ENCODE assay signal across 8 cellular contexts in genomic region chr7:136009488-136010079, GRCh38. TPM values are rescaled to one million over a fixed set of nuclear protein-coding genes. Genes with fewer than 3 reads are reported as not detected.
A peak's percentile ranks its signal among the peaks of the same experiment; 100 is the strongest.
DNase-seq lines count a peak whose midpoint lies in the region; ATAC-seq and TF ChIP-seq lines count a peak whose summit lies in the region.

No MANE protein-coding gene starts in this region.

- no peaks in the 10 kb centered on the region for H3K4me1 ChIP-seq in HEK293 (ENCODE audit: control insufficient read depth, insufficient read depth, low read length)
- H3K4me1 ChIP-seq in mammary epithelial cell (ENCODE audit: insufficient read depth, low read length) = no peaks in the 10 kb centered on the region
- no peaks in the 10 kb centered on the region for H3K4me1 ChIP-seq in liver (ENCODE audit: control insufficient read depth in 4 of 4, insufficient read depth in 4 of 4, low read length in 3 of 4)

- dilution Hi-C loops in mammary epithelial cell (cut with HindIII; ENCODE audit: low sequenced_read_pairs) = no loop called here

- H3K27ac ChIP-seq in C4-2B = no peak overlapping the region
- H3K27ac ChIP-seq in HEK293 (ENCODE audit: extremely low read depth, low read depth, low read length) = no peak overlapping the region
- H3K27ac ChIP-seq in mammary epithelial cell (ENCODE audit: insufficient read depth, low read depth, low read length) = no peak overlapping the region
- H3K27ac ChIP-seq in liver (ENCODE audit: low read depth in 1 of 2, low read length in 2 of 2) = no peak overlapping the region

- H3K79me2 ChIP-seq in mammary epithelial cell (ENCODE audit: insufficient read depth, low read length) = no peaks in the 10 kb centered on the region

- in situ Hi-C loops in mammary epithelial cell (cut with MboI; ENCODE audit: low sequenced_read_pairs in 2 of 2) = loop anchor here (5.0 kb wide), 2 partner anchors 207 to 337 kb away; no protein-coding TSS in a partner anchor

- BruUV-seq in mammary epithelial cell (replicated peaks; lab: Mats Ljungman, UMichigan) = no TSS peak

- CTCF ChIA-PET in HEK293 (lab: Yijun Ruan, JAX) (interaction anchor here (0.6 to 5.1 kb wide), 26 partner anchors 9 to 347 kb away, joined by 3 to 24 read pairs (median 4); partner anchors contain the start of genes MTPN and STMP1), mammary epithelial cell (lab: Charles Lee; ENCODE audit: low non-redundant PET) (no interaction called here)

- no peak overlapping the region for H2AFZ ChIP-seq in mammary epithelial cell (ENCODE audit: low read depth, low read length)

- H3K9me3 ChIP-seq in HEK293 (ENCODE audit: control insufficient read depth, insufficient read depth, low read depth, low read length) = no peaks in the 10 kb centered on the region
- no peaks in the 10 kb centered on the region for H3K9me3 ChIP-seq in mammary epithelial cell (replicated peaks; ENCODE audit: insufficient read depth, low read length)
- H3K9me3 ChIP-seq in liver (ENCODE audit: control insufficient read depth in 4 of 4, low read length in 3 of 4) = no peaks in the 10 kb centered on the region

- peak; percentile 90 to 92 for TF ChIP-seq RAD21 in liver (IDR thresholded peaks at IDR 0.05)

- peak; percentile 17 to 78 for DNase-seq in NCI-H526 (lab: John Stamatoyannopoulos, UW)
- DNase-seq in mammary epithelial cell = peak; percentile 17
- DNase-seq in activated naive CD4-positive, alpha-beta T cell treated with Interleukin-2 at 50 U/mL for 16 hours = no peak
- DNase-seq in activated T-cell treated with anti-CD3 and anti-CD28 coated beads, Interleukin-2, amount 50 U/mL, for 1 hour = no peak

- H4K20me1 ChIP-seq in mammary epithelial cell (ENCODE audit: insufficient read depth, low read length) = no peaks in the 10 kb centered on the region

- intact Hi-C loops in mammary epithelial cell (cut with micrococcal nuclease) = loop anchor here (1.0 to 10.0 kb wide), 5 partner anchors 208 to 735 kb away; partner anchors contain the start of gene STMP1

- WGBS in mammary epithelial cell (ENCODE audit: low coverage, missing lambda C conversion rate) = 23% methylated on average over 4 of the region's 4 CpGs
- WGBS in liver = 26% methylated on average over 4 of the region's 4 CpGs

- no peak for ATAC-seq in GM19397 (IDR thresholded peaks at IDR 0.05; ENCODE audit: unreplicated experiment)

- no peaks in the 10 kb centered on the region for H3K36me3 ChIP-seq in HEK293 (ENCODE audit: control insufficient read depth in 2 of 2, insufficient read depth in 1 of 2, low read length in 2 of 2)
- no peaks in the 10 kb centered on the region for H3K36me3 ChIP-seq in mammary epithelial cell (ENCODE audit: insufficient read depth, low read length)
- H3K36me3 ChIP-seq in liver (ENCODE audit: control insufficient read depth in 4 of 4, insufficient read depth in 3 of 4, low read depth in 1 of 4, low read length in 3 of 4) = no peaks in the 10 kb centered on the region

- H3K9ac ChIP-seq in mammary epithelial cell (ENCODE audit: insufficient read depth, low read length) (no peak overlapping the region), liver (ENCODE audit: low read depth in 1 of 2, low read length in 2 of 2) (no peak overlapping the region)

- TF ChIP-seq CTCF in C4-2B (conservative IDR thresholded peaks at IDR 0.05) = peak; percentile 90
- 0 out of 2 replicates have a peak, but pooled peaks have one; percentile 12 for TF ChIP-seq CTCF in HEK293 (tag by site-specific recombination; IDR thresholded peaks at IDR 0.05)
- peak; percentile 56 to 58 for TF ChIP-seq CTCF in mammary epithelial cell (conservative IDR thresholded peaks at IDR 0.05 in 1 of 2, IDR thresholded peaks at IDR 0.05 in 1 of 2; ENCODE audit: extremely low read depth in 1 of 2, insufficient read depth in 1 of 2, low read depth in 1 of 2, low read length in 2 of 2)
- TF ChIP-seq CTCF in liver (IDR thresholded peaks at IDR 0.05; ENCODE audit: low read depth, low read length, missing input control) = peak; percentile 65

- no peak overlapping the region for H3K4me3 ChIP-seq in HEK293 (ENCODE audit: low read depth, low read length)
- H3K4me3 ChIP-seq in mammary epithelial cell (replicated peaks in 1 of 3; ENCODE audit: insufficient read depth in 1 of 3, low read depth in 2 of 3, low read length in 3 of 3) = no peak overlapping the region
- H3K4me3 ChIP-seq in liver (ENCODE audit: low read depth in 1 of 3, low read length in 3 of 3) = no peak overlapping the region

- H3K27me3 ChIP-seq in mammary epithelial cell (ENCODE audit: insufficient read depth, low read length) (no peaks in the 10 kb centered on the region), liver (ENCODE audit: control insufficient read depth in 4 of 4, insufficient read depth in 4 of 4, low read length in 3 of 4) (peaks cover 0 to 3% (median 0%) of the 10 kb centered on the region in 4 donors)

- POLR2A ChIA-PET in HEK293 (lab: Yijun Ruan, JAX) = no interaction called here

- H3K4me2 ChIP-seq in mammary epithelial cell (ENCODE audit: insufficient read depth, low read depth, low read length) = no peak overlapping the region

TF ChIP-seq in HEK293, 187 proteins besides CTCF, POLR2A, EP300 and RAD21:
- 0 out of 2 replicates have a peak, but pooled peaks have one; percentile 39 for TF ChIP-seq PRDM1 (tag by site-specific recombination; IDR thresholded peaks at IDR 0.05)
- peak; percentile 30; the same call in 1 of the 2 replicates for TF ChIP-seq ZSCAN30 (tag by site-specific recombination; IDR thresholded peaks at IDR 0.05)
- no peak for TF ChIP-seq ZNF239 (tag by site-specific recombination; IDR thresholded peaks at IDR 0.05)
- TF ChIP-seq SCRT2 (tag by site-specific recombination; IDR thresholded peaks at IDR 0.05) = peak; percentile 36
- TF ChIP-seq ZNF366 (tag by site-specific recombination; conservative IDR thresholded peaks at IDR 0.05) = 0 out of 2 replicates have a peak, but pooled peaks have one; percentile 24
- TF ChIP-seq ZNF654 (tag by site-specific recombination; IDR thresholded peaks at IDR 0.05; ENCODE audit: low read depth) = peak; percentile 73
- TF ChIP-seq ZNF24 (tag by site-specific recombination; IDR thresholded peaks at IDR 0.05) = 0 out of 2 replicates have a peak, but pooled peaks have one; percentile 42
- no peak for TF ChIP-seq ZNF426 (tag by site-specific recombination; IDR thresholded peaks at IDR 0.05)
- TF ChIP-seq, protein P1, sequence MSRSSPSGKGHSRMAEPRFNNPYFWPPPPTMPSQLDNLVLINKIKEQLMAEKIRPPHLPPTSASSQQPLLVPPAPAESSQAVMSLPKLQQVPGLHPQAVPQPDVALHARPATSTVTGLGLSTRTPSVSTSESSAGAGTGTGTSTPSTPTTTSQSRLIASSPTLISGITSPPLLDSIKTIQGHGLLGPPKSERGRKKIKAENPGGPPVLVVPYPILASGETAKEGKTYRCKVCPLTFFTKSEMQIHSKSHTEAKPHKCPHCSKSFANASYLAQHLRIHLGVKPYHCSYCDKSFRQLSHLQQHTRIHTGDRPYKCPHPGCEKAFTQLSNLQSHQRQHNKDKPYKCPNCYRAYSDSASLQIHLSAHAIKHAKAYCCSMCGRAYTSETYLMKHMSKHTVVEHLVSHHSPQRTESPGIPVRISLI (tag by site-specific recombination; IDR thresholded peaks at IDR 0.05) = peak; percentile 54; the same call in 1 of the 2 replicates

TF ChIP-seq in liver, 16 proteins besides CTCF, POLR2A, EP300 and RAD21 (continues in another document):
- TF ChIP-seq RXRA (IDR thresholded peaks at IDR 0.05) (no peak), EGR1 (IDR thresholded peaks at IDR 0.05; ENCODE audit: low read depth in 2 of 2) (no peak), HNF4G (IDR thresholded peaks at IDR 0.05) (no peak), FOXA2 (IDR thresholded peaks at IDR 0.05) (no peak), YY1 (IDR thresholded peaks at IDR 0.05) (no peak), SP1 (IDR thresholded peaks at IDR 0.05) (no peak), GABPA (IDR thresholded peaks at IDR 0.05 in 1 of 2, conservative IDR thresholded peaks at IDR 0.05 in 1 of 2) (no peak), TAF1 (conservative IDR thresholded peaks at IDR 0.05) (no peak), JUND (IDR thresholded peaks at IDR 0.05) (no peak), FOXA1 (IDR thresholded peaks at IDR 0.05) (no peak), NR2F2 (IDR thresholded peaks at IDR 0.05) (no peak)
- TF ChIP-seq, protein P2, sequence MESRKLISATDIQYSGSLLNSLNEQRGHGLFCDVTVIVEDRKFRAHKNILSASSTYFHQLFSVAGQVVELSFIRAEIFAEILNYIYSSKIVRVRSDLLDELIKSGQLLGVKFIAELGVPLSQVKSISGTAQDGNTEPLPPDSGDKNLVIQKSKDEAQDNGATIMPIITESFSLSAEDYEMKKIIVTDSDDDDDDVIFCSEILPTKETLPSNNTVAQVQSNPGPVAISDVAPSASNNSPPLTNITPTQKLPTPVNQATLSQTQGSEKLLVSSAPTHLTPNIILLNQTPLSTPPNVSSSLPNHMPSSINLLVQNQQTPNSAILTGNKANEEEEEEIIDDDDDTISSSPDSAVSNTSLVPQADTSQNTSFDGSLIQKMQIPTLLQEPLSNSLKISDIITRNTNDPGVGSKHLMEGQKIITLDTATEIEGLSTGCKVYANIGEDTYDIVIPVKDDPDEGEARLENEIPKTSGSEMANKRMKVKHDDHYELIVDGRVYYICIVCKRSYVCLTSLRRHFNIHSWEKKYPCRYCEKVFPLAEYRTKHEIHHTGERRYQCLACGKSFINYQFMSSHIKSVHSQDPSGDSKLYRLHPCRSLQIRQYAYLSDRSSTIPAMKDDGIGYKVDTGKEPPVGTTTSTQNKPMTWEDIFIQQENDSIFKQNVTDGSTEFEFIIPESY (IDR thresholded peaks at IDR 0.05) = no peak
- TF ChIP-seq, protein P3, sequence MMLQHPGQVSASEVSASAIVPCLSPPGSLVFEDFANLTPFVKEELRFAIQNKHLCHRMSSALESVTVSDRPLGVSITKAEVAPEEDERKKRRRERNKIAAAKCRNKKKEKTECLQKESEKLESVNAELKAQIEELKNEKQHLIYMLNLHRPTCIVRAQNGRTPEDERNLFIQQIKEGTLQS (IDR thresholded peaks at IDR 0.05) = no peak
- TF ChIP-seq, protein P4, sequence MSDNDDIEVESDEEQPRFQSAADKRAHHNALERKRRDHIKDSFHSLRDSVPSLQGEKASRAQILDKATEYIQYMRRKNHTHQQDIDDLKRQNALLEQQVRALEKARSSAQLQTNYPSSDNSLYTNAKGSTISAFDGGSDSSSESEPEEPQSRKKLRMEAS (IDR thresholded peaks at IDR 0.05) = no peak

RNA-seq across cellular contexts. Expression of gene MTPN, which starts 32.4 kb away (rescaled TPM):
- total RNA-seq in mammary epithelial cell (100 to 1,000 TPM; 151 to 173 TPM), liver (10 to 100 TPM; 32.1 to 88.3 TPM)
- polyA plus RNA-seq in mammary epithelial cell (94.0 TPM), liver (10 to 100 TPM; 24.8 to 33.5 TPM)
- polyA minus RNA-seq in mammary epithelial cell = 116 TPM

Comparison
In these comparisons a context has a peak if more than half of its experiments do, and no peak if none do; other contexts are left out.
1. CTCF ChIP-seq: peak in every context shown above with its lines; median percentile 90 in C4-2B; 65 in liver; 57 in mammary epithelial cell; 12 in HEK293.
2. DNase-seq: peak in NCI-H526 (2 of 2) and mammary epithelial cell (single experiment); none in activated naive CD4-positive, alpha-beta T cell treated with Interleukin-2 at 50 U/mL for 16 hours (single experiment) and activated T-cell treated with anti-CD3 and anti-CD28 coated beads, Interleukin-2, amount 50 U/mL, for 1 hour (single experiment).